ENCODE assay signal across 23 cellular contexts in the genomic region with DNA sequence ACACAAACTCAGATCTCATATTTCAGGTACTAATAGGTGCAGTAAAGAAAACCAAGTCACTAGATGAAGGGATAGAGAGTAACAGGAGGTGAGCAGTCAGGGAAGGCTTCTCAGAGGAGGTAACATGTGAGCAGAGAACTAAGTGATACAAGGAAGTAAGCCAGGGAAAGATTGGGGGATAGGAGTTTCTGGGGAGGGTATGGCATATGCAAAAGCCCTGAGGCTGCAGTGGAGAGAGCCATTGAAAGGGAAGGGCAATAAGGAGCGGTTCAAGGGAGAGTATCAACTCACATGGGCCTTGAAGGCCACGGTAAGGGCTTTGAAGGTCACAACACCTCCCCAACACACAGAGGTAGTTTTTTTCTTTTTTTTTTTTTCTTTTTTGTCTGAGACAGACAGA. TPM values are rescaled to one million over a fixed set of nuclear protein-coding genes. Genes with fewer than 3 reads are reported as not detected.
A peak's percentile ranks its signal among the peaks of the same experiment; 100 is the strongest.
DNase-seq lines count a peak whose midpoint lies in the region; ATAC-seq and TF ChIP-seq lines count a peak whose summit lies in the region.
"Had no signal": no experiment of that assay in that cellular context is flagged by ENCODE, and none has a peak within 500 bp of the region (broad histone marks: within the 10 kb centered on the region; RNA-seq: fewer than 3 reads in every experiment).

No MANE protein-coding gene starts in this region.

- H3K36me3 ChIP-seq in upper lobe of right lung = no peaks in the 10 kb centered on the region
- H3K36me3 ChIP-seq: adrenal gland, pancreas had no signal

- POLR2A ChIA-PET in WTC11 (lab: Charles Lee) = no interaction called here

- no peaks in the 10 kb centered on the region for H3K9me3 ChIP-seq in upper lobe of right lung
- H3K9me3 ChIP-seq: adrenal gland, body of pancreas, mucosa of descending colon, pancreas had no signal

- peaks cover under 1% of the 10 kb centered on the region for H3K27me3 Mint-ChIP-seq in WTC11 (ENCODE audit: low read depth)
- H3K27me3 Mint-ChIP-seq in nephron (ENCODE audit: low read depth) = peaks cover 7% of the 10 kb centered on the region
- H3K27me3 Mint-ChIP-seq in progenitor cell of endocrine pancreas = peaks cover under 1% of the 10 kb centered on the region

- peak overlapping the region; percentile 36 for H3K27ac ChIP-seq in upper lobe of right lung
- H3K27ac ChIP-seq: body of pancreas, pancreas had no signal

- TF ChIP-seq CTCF in WTC11 (IDR thresholded peaks at IDR 0.05) (no peak), nephron (IDR thresholded peaks at IDR 0.05; ENCODE audit: unreplicated experiment in 3 of 3) (no peak), upper lobe of right lung (IDR thresholded peaks at IDR 0.05) (no peak), progenitor cell of endocrine pancreas (IDR thresholded peaks at IDR 0.05; ENCODE audit: unreplicated experiment) (no peak)

- H3K4me3 ChIP-seq in upper lobe of right lung = no peak overlapping the region
- H3K4me3 ChIP-seq: adrenal gland, body of pancreas, lung, mucosa of descending colon, pancreas had no signal

- H3K4me1 Mint-ChIP-seq in WTC11 (peaks cover 14% of the 10 kb centered on the region), nephron (peaks cover 42% of the 10 kb centered on the region), progenitor cell of endocrine pancreas (ENCODE audit: low read depth) (peaks cover 7% of the 10 kb centered on the region)

- CTCF ChIA-PET in WTC11 (lab: Charles Lee) = interaction anchor here (2.2 kb wide), 1 partner anchor 9 kb away, joined by 9 read pairs; no protein-coding TSS in a partner anchor

- ATAC-seq in WTC11 (no peak), upper lobe of right lung (no peak)
- ATAC-seq: CD8-positive, alpha-beta T cell; HCT116; mucosa of descending colon; pancreas had no signal

- intact Hi-C loops in upper lobe of right lung (cut with DNase I) = no loop called here

- DNase-seq in activated CD8-positive, alpha-beta memory T cell treated with anti-CD3 and anti-CD28 coated beads for 24 hours = peak; percentile 15
- DNase-seq in activated CD8-positive, alpha-beta memory T cell treated with anti-CD3 and anti-CD28 coated beads, Interleukin-2, amount 50 U/mL, for 4 hours = no peak
- peak; percentile 0 for DNase-seq in WTC11 (ENCODE audit: low spot score)
- DNase-seq in upper lobe of right lung = no peak
- DNase-seq in NOMO-1 treated with DMSO at 0.1 percent for 48 hours (lab: John Stamatoyannopoulos, UW; ENCODE audit: unreplicated experiment) = no peak
- DNase-seq in activated effector memory CD4-positive, alpha-beta T cell treated with Interleukin-2 at 50 U/mL for 16 hours = no peak
- no peak for DNase-seq in progenitor cell of endocrine pancreas (ENCODE audit: low spot score, unreplicated experiment)
- DNase-seq: 8988T; activated naive CD4-positive, alpha-beta T cell treated with Interleukin-2 at 50 U/mL for 16 hours; activated T-cell treated with anti-CD3 and anti-CD28 coated beads, Interleukin-2, amount 50 U/mL, for 48 hours; cerebellar nuclear complex; DMS153; mucosa of descending colon; NCI-H446; stimulated activated CD4-positive, alpha-beta T cell treated with anti-CD3 and anti-CD28 coated beads, Interleukin-2, amount 100 ng/mL, for 48 hours; T-helper 2 cell had no signal

- H3K9me3 Mint-ChIP-seq in WTC11 (no peaks in the 10 kb centered on the region), nephron (no peaks in the 10 kb centered on the region), progenitor cell of endocrine pancreas (ENCODE audit: low read depth) (no peaks in the 10 kb centered on the region)
- H3K9me3 Mint-ChIP-seq: CD8-positive, alpha-beta T cell had no signal

- no peaks in the 10 kb centered on the region for H3K36me3 Mint-ChIP-seq in WTC11
- no peaks in the 10 kb centered on the region for H3K36me3 Mint-ChIP-seq in nephron (ENCODE audit: low read depth)
- H3K36me3 Mint-ChIP-seq in progenitor cell of endocrine pancreas (ENCODE audit: insufficient read depth) = no peaks in the 10 kb centered on the region
- H3K36me3 Mint-ChIP-seq: CD8-positive, alpha-beta T cell had no signal

- H3K27me3 ChIP-seq in upper lobe of right lung = no peaks in the 10 kb centered on the region
- H3K27me3 ChIP-seq: adrenal gland, body of pancreas, pancreas had no signal

- H3K4me1 ChIP-seq in upper lobe of right lung = peaks cover 10% of the 10 kb centered on the region
- H3K4me1 ChIP-seq: adrenal gland, body of pancreas, pancreas had no signal

- H3K4me3 Mint-ChIP-seq in WTC11 (no peak overlapping the region), nephron (no peak overlapping the region), progenitor cell of endocrine pancreas (ENCODE audit: low read depth) (no peak overlapping the region)
- H3K4me3 Mint-ChIP-seq: CD8-positive, alpha-beta T cell had no signal

- no peak overlapping the region; the same call in 1 of the 2 replicates for H3K27ac Mint-ChIP-seq in WTC11
- peak overlapping the region in 2 of 3 experiments; percentile 30 to 91 for H3K27ac Mint-ChIP-seq in nephron
- no peak overlapping the region for H3K27ac Mint-ChIP-seq in progenitor cell of endocrine pancreas
- H3K27ac Mint-ChIP-seq: CD8-positive, alpha-beta T cell had no signal

TF ChIP-seq in WTC11, 78 proteins besides CTCF, POLR2A, EP300 and RAD21 (continues in another document):
- TF ChIP-seq SOX15 (CRISPR knock-in tag; IDR thresholded peaks at IDR 0.05) (no peak), NR3C1 (CRISPR knock-in tag; conservative IDR thresholded peaks at IDR 0.05; ENCODE audit: low read depth) (no peak), ETV6 (CRISPR knock-in tag; IDR thresholded peaks at IDR 0.05) (no peak), ZNF121 (CRISPR knock-in tag; IDR thresholded peaks at IDR 0.05) (no peak), ATF1 (CRISPR knock-in tag; IDR thresholded peaks at IDR 0.05) (no peak), NFE2L1 (CRISPR knock-in tag; IDR thresholded peaks at IDR 0.05) (no peak), ZNF317 (CRISPR knock-in tag; IDR thresholded peaks at IDR 0.05; ENCODE audit: borderline replicate concordance, low read depth) (no peak), FOXJ3 (CRISPR knock-in tag; IDR thresholded peaks at IDR 0.05; ENCODE audit: borderline replicate concordance) (no peak), ERG (CRISPR knock-in tag; IDR thresholded peaks at IDR 0.05) (no peak), SP1 (CRISPR knock-in tag; conservative IDR thresholded peaks at IDR 0.05) (no peak)
- TF ChIP-seq, protein P1, sequence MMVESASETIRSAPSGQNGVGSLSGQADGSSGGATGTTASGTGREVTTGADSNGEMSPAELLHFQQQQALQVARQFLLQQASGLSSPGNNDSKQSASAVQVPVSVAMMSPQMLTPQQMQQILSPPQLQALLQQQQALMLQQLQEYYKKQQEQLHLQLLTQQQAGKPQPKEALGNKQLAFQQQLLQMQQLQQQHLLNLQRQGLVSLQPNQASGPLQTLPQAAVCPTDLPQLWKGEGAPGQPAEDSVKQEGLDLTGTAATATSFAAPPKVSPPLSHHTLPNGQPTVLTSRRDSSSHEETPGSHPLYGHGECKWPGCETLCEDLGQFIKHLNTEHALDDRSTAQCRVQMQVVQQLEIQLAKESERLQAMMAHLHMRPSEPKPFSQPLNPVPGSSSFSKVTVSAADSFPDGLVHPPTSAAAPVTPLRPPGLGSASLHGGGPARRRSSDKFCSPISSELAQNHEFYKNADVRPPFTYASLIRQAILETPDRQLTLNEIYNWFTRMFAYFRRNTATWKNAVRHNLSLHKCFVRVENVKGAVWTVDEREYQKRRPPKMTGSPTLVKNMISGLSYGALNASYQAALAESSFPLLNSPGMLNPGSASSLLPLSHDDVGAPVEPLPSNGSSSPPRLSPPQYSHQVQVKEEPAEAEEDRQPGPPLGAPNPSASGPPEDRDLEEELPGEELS (CRISPR knock-in tag; IDR thresholded peaks at IDR 0.05) = no peak
- TF ChIP-seq, protein P2, sequence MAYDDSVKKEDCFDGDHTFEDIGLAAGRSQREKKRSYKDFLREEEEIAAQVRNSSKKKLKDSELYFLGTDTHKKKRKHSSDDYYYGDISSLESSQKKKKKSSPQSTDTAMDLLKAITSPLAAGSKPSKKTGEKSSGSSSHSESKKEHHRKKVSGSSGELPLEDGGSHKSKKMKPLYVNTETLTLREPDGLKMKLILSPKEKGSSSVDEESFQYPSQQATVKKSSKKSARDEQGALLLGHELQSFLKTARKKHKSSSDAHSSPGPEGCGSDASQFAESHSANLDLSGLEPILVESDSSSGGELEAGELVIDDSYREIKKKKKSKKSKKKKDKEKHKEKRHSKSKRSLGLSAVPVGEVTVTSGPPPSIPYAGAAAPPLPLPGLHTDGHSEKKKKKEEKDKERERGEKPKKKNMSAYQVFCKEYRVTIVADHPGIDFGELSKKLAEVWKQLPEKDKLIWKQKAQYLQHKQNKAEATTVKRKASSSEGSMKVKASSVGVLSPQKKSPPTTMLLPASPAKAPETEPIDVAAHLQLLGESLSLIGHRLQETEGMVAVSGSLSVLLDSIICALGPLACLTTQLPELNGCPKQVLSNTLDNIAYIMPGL (CRISPR knock-in tag; IDR thresholded peaks at IDR 0.05) = no peak
- TF ChIP-seq, protein P3, sequence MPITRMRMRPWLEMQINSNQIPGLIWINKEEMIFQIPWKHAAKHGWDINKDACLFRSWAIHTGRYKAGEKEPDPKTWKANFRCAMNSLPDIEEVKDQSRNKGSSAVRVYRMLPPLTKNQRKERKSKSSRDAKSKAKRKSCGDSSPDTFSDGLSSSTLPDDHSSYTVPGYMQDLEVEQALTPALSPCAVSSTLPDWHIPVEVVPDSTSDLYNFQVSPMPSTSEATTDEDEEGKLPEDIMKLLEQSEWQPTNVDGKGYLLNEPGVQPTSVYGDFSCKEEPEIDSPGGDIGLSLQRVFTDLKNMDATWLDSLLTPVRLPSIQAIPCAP (CRISPR knock-in tag; IDR thresholded peaks at IDR 0.05) = no peak

RNA-seq across cellular contexts. Expression of gene OLFML2A, which starts 6.9 kb away (rescaled TPM):
- 6.7 to 11.6 TPM (median 11.2 TPM) in 3 replicates for total RNA-seq in WTC11 (2021)
- total RNA-seq in upper lobe of right lung = 39.5 TPM
- total RNA-seq in progenitor cell of endocrine pancreas = 2.2 and 2.5 TPM in 2 replicates
- total RNA-seq: CD8-positive, alpha-beta T cell had no signal

RNA-seq across cellular contexts. Expression of gene NR6A1, which starts 12.7 kb away (rescaled TPM):
- 164 to 222 TPM (median 218 TPM) in 3 replicates for total RNA-seq in WTC11 (2021)
- 4.0 TPM for total RNA-seq in upper lobe of right lung
- 71.6 and 86.4 TPM in 2 replicates for total RNA-seq in progenitor cell of endocrine pancreas
- total RNA-seq: CD8-positive, alpha-beta T cell had no signal

Comparison
In these comparisons a context has a peak if more than half of its experiments do, and no peak if none do; other contexts are left out.
1. DNase-seq: peak in activated CD8-positive, alpha-beta memory T cell treated with anti-CD3 and anti-CD28 coated beads for 24 hours (single experiment) and WTC11 (single experiment); none in activated CD8-positive, alpha-beta memory T cell treated with anti-CD3 and anti-CD28 coated beads, Interleukin-2, amount 50 U/mL, for 4 hours (single experiment), upper lobe of right lung (single experiment), NOMO-1 treated with DMSO at 0.1 percent for 48 hours (single experiment), activated effector memory CD4-positive, alpha-beta T cell treated with Interleukin-2 at 50 U/mL for 16 hours (single experiment) and progenitor cell of endocrine pancreas (single experiment).
2. H3K27ac Mint-ChIP-seq: peak in nephron (2 of 3); none in WTC11 (single experiment) and progenitor cell of endocrine pancreas (single experiment).
3. RNA of gene NR6A1, which starts 12.7 kb away (total RNA-seq): 164 to 222 TPM in WTC11 and 71.6 to 86.4 TPM in progenitor cell of endocrine pancreas; 4.0 TPM in upper lobe of right lung (single experiment); every median in the first group is over 10 times any median in the second.